In the genomic region with DNA sequence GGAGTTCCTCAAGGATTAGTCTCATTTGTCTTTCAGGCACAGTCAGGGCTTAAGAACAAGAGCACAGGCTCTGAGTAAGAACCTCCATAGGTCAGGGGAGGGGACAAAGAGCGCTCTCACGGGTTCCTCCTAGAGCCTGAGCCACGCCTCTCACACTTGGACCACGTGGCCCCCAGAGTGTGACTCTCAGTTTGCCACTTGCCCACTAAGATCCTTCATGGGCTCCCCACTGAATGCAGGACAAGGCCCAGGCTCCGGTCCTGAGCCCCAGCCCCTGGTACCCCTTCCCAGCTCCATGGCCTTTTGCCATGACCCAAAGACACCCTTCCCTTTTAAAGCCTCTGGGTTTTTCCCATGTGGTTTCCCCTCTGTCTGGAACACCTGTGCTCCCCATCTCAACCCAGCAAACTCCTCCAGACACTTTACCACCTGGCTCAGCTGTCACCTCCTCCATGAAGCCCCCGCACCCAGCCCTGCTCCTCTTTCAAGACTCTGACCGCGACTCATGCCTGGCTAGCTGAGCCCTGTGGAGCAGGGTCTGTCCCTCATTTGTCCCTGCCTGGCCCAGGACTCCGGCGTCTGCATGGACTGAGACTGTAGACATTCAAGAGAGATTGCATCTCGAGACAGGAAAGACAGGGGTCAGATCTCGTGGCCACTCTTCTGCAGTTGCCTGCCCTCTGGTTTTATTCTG, we compare ENCODE assay signal across 8 cellular contexts. TPM values are rescaled to one million over a fixed set of nuclear protein-coding genes. Genes with fewer than 3 reads are reported as not detected.
DNase-seq lines count a peak whose midpoint lies in the region; ATAC-seq and TF ChIP-seq lines count a peak whose summit lies in the region.

No MANE protein-coding gene starts in this region.

- H3K4me1 ChIP-seq in CD8-positive, alpha-beta memory T cell (ENCODE audit: insufficient read depth, low read length): peaks cover 12% of the 10 kb centered on the region

- H3K4me1 Mint-ChIP-seq in CD8-positive, alpha-beta memory T cell: peaks cover 19 to 23% (median 19%) of the 10 kb centered on the region in 3 donors
- H3K4me1 Mint-ChIP-seq in endothelial cell (ENCODE audit: unreplicated experiment): no peaks in the 10 kb centered on the region

- H3K4me3 Mint-ChIP-seq in CD8-positive, alpha-beta memory T cell: peak overlapping the region in 2 of 7 donors; percentile 45 to 56
- H3K4me3 Mint-ChIP-seq in endothelial cell (ENCODE audit: unreplicated experiment): no peak overlapping the region

- H3K27me3 ChIP-seq in CD8-positive, alpha-beta memory T cell (ENCODE audit: insufficient read depth, low read length, poor library complexity, severe bottlenecking): no peaks in the 10 kb centered on the region

- H3K36me3 ChIP-seq in CD8-positive, alpha-beta memory T cell (ENCODE audit: insufficient read depth, low read length): no peaks in the 10 kb centered on the region

- no peaks in the 10 kb centered on the region for H3K9me3 ChIP-seq in CD8-positive, alpha-beta memory T cell (ENCODE audit: low read length)

- no peaks in the 10 kb centered on the region for H3K36me3 Mint-ChIP-seq in CD8-positive, alpha-beta memory T cell
- no peaks in the 10 kb centered on the region for H3K36me3 Mint-ChIP-seq in endothelial cell (ENCODE audit: low read depth, unreplicated experiment)

- POLR2A ChIA-PET in CD8-positive, alpha-beta memory T cell (lab: Charles Lee): interaction anchor here (1.5 kb wide), 1 partner anchor 29 kb away, joined by 6 read pairs; no protein-coding TSS in a partner anchor

- no peaks in the 10 kb centered on the region for H3K9me3 Mint-ChIP-seq in CD8-positive, alpha-beta memory T cell
- H3K9me3 Mint-ChIP-seq in endothelial cell (ENCODE audit: unreplicated experiment): no peaks in the 10 kb centered on the region

- peak overlapping the region; percentile 21 to 87 (median 48) for H3K27ac Mint-ChIP-seq in CD8-positive, alpha-beta memory T cell
- no peak overlapping the region for H3K27ac Mint-ChIP-seq in endothelial cell (ENCODE audit: unreplicated experiment)

- H3K4me3 ChIP-seq in CD8-positive, alpha-beta memory T cell (ENCODE audit: low read length): no peak overlapping the region

- no peak overlapping the region for H3K27ac ChIP-seq in CD8-positive, alpha-beta memory T cell (ENCODE audit: low read depth, low read length)

- H3K27me3 Mint-ChIP-seq in CD8-positive, alpha-beta memory T cell: peaks cover 0 to 4% of the 10 kb centered on the region in 2 donors
- peaks cover 18% of the 10 kb centered on the region for H3K27me3 Mint-ChIP-seq in endothelial cell (ENCODE audit: unreplicated experiment)

- CTCF ChIA-PET in CD8-positive, alpha-beta memory T cell (lab: Charles Lee): no interaction called here

- no peak for TF ChIP-seq CTCF in endothelial cell (IDR thresholded peaks at IDR 0.05; ENCODE audit: unreplicated experiment)

- peak in 4 of 5 donors; percentile 31 to 70 (median 56) for DNase-seq in CD8-positive, alpha-beta memory T cell
- peak; percentile 50 for DNase-seq in activated CD8-positive, alpha-beta memory T cell treated with anti-CD3 and anti-CD28 coated beads, Interleukin-2, amount 50 U/mL, for 4 hours
- peak; percentile 18 for DNase-seq in stimulated activated CD8-positive, alpha-beta memory T cell treated with anti-CD3 and anti-CD28 coated beads, Interleukin-15, amount 100 ng/mL, for 24 hours (ENCODE audit: low read depth)
- no peak for DNase-seq in T-helper 9 cell
- no peak for DNase-seq in A172 (ENCODE audit: low spot score)
- DNase-seq in endothelial cell (ENCODE audit: low spot score): no peak

- ATAC-seq in GM19372 (IDR thresholded peaks at IDR 0.05; ENCODE audit: low read depth, unreplicated experiment) (peak; percentile 98), HG03159 (IDR thresholded peaks at IDR 0.05; ENCODE audit: unreplicated experiment) (peak; percentile 94)

RNA-seq across cellular contexts. Expression of a gene that starts 32.7 kb away (rescaled TPM):
- total RNA-seq in CD8-positive, alpha-beta memory T cell: 10 to 100 TPM; 18.5 to 19.8 TPM
- 33.7 TPM for polyA plus RNA-seq in CD8-positive, alpha-beta memory T cell
- total RNA-seq in A172 (2014; rRNA removed; shearing (Covaris generic)): 22.5 and 25.8 TPM in 2 replicates
- 75.3 TPM for total RNA-seq in endothelial cell (ENCODE audit: unreplicated experiment)

Comparison
In these comparisons a context has a peak if more than half of its experiments do, and no peak if none do; other contexts are left out.
1. DNase-seq: peak in CD8-positive, alpha-beta memory T cell (4 of 5), activated CD8-positive, alpha-beta memory T cell treated with anti-CD3 and anti-CD28 coated beads, Interleukin-2, amount 50 U/mL, for 4 hours (single experiment) and stimulated activated CD8-positive, alpha-beta memory T cell treated with anti-CD3 and anti-CD28 coated beads, Interleukin-15, amount 100 ng/mL, for 24 hours (single experiment); none in T-helper 9 cell (single experiment), A172 (single experiment) and endothelial cell (single experiment).